Comparison of ENCODE assay signal across 1 cellular context in genomic region chr17:72386619-72387237, GRCh38.
A peak's percentile ranks its signal among the peaks of the same experiment; 100 is the strongest.
TF ChIP-seq lines count a peak whose summit lies in the region.

No MANE protein-coding gene starts in this region.

TF ChIP-seq in HepG2, 621 proteins besides CTCF, POLR2A, EP300 and RAD21 (continued from another document and continues in another):
- TF ChIP-seq ZNF773 (CRISPR knock-in tag; IDR thresholded peaks at IDR 0.05; ENCODE audit: borderline replicate concordance): no peak
- TF ChIP-seq ZBTB7B (CRISPR knock-in tag; IDR thresholded peaks at IDR 0.05): peak; percentile 94
- TF ChIP-seq BCL6 (CRISPR knock-in tag; IDR thresholded peaks at IDR 0.05): peak; percentile 92
- TF ChIP-seq SKI (IDR thresholded peaks at IDR 0.05; ENCODE audit: partially characterized antibody): peak; percentile 53
- TF ChIP-seq ZNF547 (CRISPR knock-in tag; IDR thresholded peaks at IDR 0.05): no peak
- no peak for TF ChIP-seq HES4 (CRISPR knock-in tag; IDR thresholded peaks at IDR 0.05; ENCODE audit: borderline replicate concordance)
- TF ChIP-seq TMF1 (CRISPR knock-in tag; IDR thresholded peaks at IDR 0.05; ENCODE audit: low read depth): no peak
- TF ChIP-seq MAF1 (CRISPR knock-in tag; IDR thresholded peaks at IDR 0.05; ENCODE audit: borderline replicate concordance): no peak; the same call in 1 of the 2 replicates
- TF ChIP-seq ZNF644 (CRISPR knock-in tag; IDR thresholded peaks at IDR 0.05; ENCODE audit: low read depth): peak; percentile 82
- no peak for TF ChIP-seq ZFP36 (IDR thresholded peaks at IDR 0.05; ENCODE audit: borderline replicate concordance, low read depth, low read length, partially characterized antibody)
- TF ChIP-seq ISL2 (CRISPR knock-in tag; IDR thresholded peaks at IDR 0.05): peak; percentile 93
- peak; percentile 91; the same call in 1 of the 2 replicates for TF ChIP-seq TBX2 (CRISPR knock-in tag; IDR thresholded peaks at IDR 0.05; ENCODE audit: borderline replicate concordance)
- peak; percentile 91 for TF ChIP-seq SMAD3 (CRISPR knock-in tag; IDR thresholded peaks at IDR 0.05)
- no peak for TF ChIP-seq ZNF230 (CRISPR knock-in tag; IDR thresholded peaks at IDR 0.05)
- TF ChIP-seq ATF5 (CRISPR knock-in tag; IDR thresholded peaks at IDR 0.05; ENCODE audit: low read depth): no peak
- TF ChIP-seq EZH2 (conservative IDR thresholded peaks at IDR 0.05; ENCODE audit: low read depth, low read length): no peak
- TF ChIP-seq GABPA (IDR thresholded peaks at IDR 0.05; ENCODE audit: low read depth, low read length): no peak
- no peak for TF ChIP-seq GABPA (CRISPR knock-in tag; IDR thresholded peaks at IDR 0.05; ENCODE audit: low read depth)
- TF ChIP-seq PAWR (CRISPR knock-in tag; IDR thresholded peaks at IDR 0.05; ENCODE audit: borderline replicate concordance): no peak
- no peak for TF ChIP-seq DMTF1 (CRISPR knock-in tag; IDR thresholded peaks at IDR 0.05)
- no peak for TF ChIP-seq ATM (IDR thresholded peaks at IDR 0.05; ENCODE audit: borderline replicate concordance)
- peak; percentile 71 for TF ChIP-seq NFIC (IDR thresholded peaks at IDR 0.05; ENCODE audit: low read length)
- TF ChIP-seq WIZ (CRISPR knock-in tag; IDR thresholded peaks at IDR 0.05): no peak
- TF ChIP-seq SRF (IDR thresholded peaks at IDR 0.05; ENCODE audit: low read depth, low read length): no peak
- peak; percentile 16 for TF ChIP-seq ZNF18 (CRISPR knock-in tag; IDR thresholded peaks at IDR 0.05; ENCODE audit: insufficient replicate concordance)
- no peak for TF ChIP-seq MBNL3 (CRISPR knock-in tag; conservative IDR thresholded peaks at IDR 0.05)
- no peak for TF ChIP-seq BCLAF1 (IDR thresholded peaks at IDR 0.05)
- TF ChIP-seq ZNF282 (IDR thresholded peaks at IDR 0.05; ENCODE audit: partially characterized antibody): no peak
- TF ChIP-seq TOPORS (CRISPR knock-in tag; IDR thresholded peaks at IDR 0.05): no peak
- no peak for TF ChIP-seq JUN (CRISPR knock-in tag; IDR thresholded peaks at IDR 0.05)
- peak; percentile 52 for TF ChIP-seq ELF1 (CRISPR knock-in tag; IDR thresholded peaks at IDR 0.05)
- TF ChIP-seq TBP (CRISPR knock-in tag; IDR thresholded peaks at IDR 0.05): no peak
- no peak for TF ChIP-seq PLSCR1 (CRISPR knock-in tag; IDR thresholded peaks at IDR 0.05; ENCODE audit: borderline replicate concordance)
- TF ChIP-seq ZBTB3 (CRISPR knock-in tag; IDR thresholded peaks at IDR 0.05; ENCODE audit: borderline replicate concordance, low read depth): no peak
- TF ChIP-seq ZNF329 (CRISPR knock-in tag; IDR thresholded peaks at IDR 0.05; ENCODE audit: low read depth): 0 out of 2 replicates have a peak, but pooled peaks have one; percentile 48
- TF ChIP-seq FOXP4 (CRISPR knock-in tag; IDR thresholded peaks at IDR 0.05): peak; percentile 96
- no peak for TF ChIP-seq FOSL1 (CRISPR knock-in tag; IDR thresholded peaks at IDR 0.05; ENCODE audit: borderline replicate concordance)
- TF ChIP-seq SAP130 (CRISPR knock-in tag; IDR thresholded peaks at IDR 0.05; ENCODE audit: low read depth): peak; percentile 75
- no peak for TF ChIP-seq ZFYVE20 (CRISPR knock-in tag; IDR thresholded peaks at IDR 0.05; ENCODE audit: borderline replicate concordance, low read depth)
- no peak for TF ChIP-seq ZNF276 (CRISPR knock-in tag; IDR thresholded peaks at IDR 0.05; ENCODE audit: low read depth)
- TF ChIP-seq ZNF10 (CRISPR knock-in tag; IDR thresholded peaks at IDR 0.05; ENCODE audit: borderline replicate concordance, low read depth): no peak
- no peak for TF ChIP-seq EEA1 (CRISPR knock-in tag; IDR thresholded peaks at IDR 0.05; ENCODE audit: borderline replicate concordance)
- TF ChIP-seq ATF6 (CRISPR knock-in tag; conservative IDR thresholded peaks at IDR 0.05): no peak
- TF ChIP-seq KLF12 (CRISPR knock-in tag; IDR thresholded peaks at IDR 0.05; ENCODE audit: borderline replicate concordance): no peak
- TF ChIP-seq ZNF609 (CRISPR knock-in tag; IDR thresholded peaks at IDR 0.05; ENCODE audit: borderline replicate concordance): peak; percentile 91
- no peak for TF ChIP-seq ZNF382 (CRISPR knock-in tag; IDR thresholded peaks at IDR 0.05; ENCODE audit: borderline replicate concordance)
- no peak for TF ChIP-seq ZNF546 (CRISPR knock-in tag; conservative IDR thresholded peaks at IDR 0.05)
- TF ChIP-seq ZNF331 (CRISPR knock-in tag; IDR thresholded peaks at IDR 0.05): no peak; the same call in 1 of the 2 replicates
- TF ChIP-seq MLLT10 (CRISPR knock-in tag; IDR thresholded peaks at IDR 0.05): no peak
